Comparison of ENCODE assay signal across 8 cellular contexts in genomic region chr14:92105073-92105844, GRCh38.
DNase-seq lines count a peak whose midpoint lies in the region; ATAC-seq lines count a peak whose summit lies in the region.

No MANE protein-coding gene starts in this region.

- no peak for ATAC-seq in GM21619 (IDR thresholded peaks at IDR 0.05; ENCODE audit: unreplicated experiment)

- H3K9me3 ChIP-seq in adipocyte (ENCODE audit: control insufficient read depth, low read length) (no peaks in the 10 kb centered on the region), iPS-18c (ENCODE audit: control insufficient read depth, insufficient read depth, low read length) (no peaks in the 10 kb centered on the region), stomach smooth muscle (ENCODE audit: control insufficient read depth in 2 of 2, low read length in 2 of 2) (no peaks in the 10 kb centered on the region)

- peak overlapping the region; percentile 91 for H3K27ac Mint-ChIP-seq in T-helper 2 cell treated with Interferon-gamma antibody and Interleukin-4, amounts not matched to agents 5 μg/mL and 100 μg/mL, for 36 hours

- H3K36me3 Mint-ChIP-seq in T-helper 2 cell treated with Interferon-gamma antibody and Interleukin-4, amounts not matched to agents 5 μg/mL and 100 μg/mL, for 36 hours (ENCODE audit: low read depth): no peaks in the 10 kb centered on the region

- peak overlapping the region; percentile 94 for H3K27ac ChIP-seq in stomach smooth muscle (ENCODE audit: low read length)

- no peaks in the 10 kb centered on the region for H3K27me3 Mint-ChIP-seq in T-helper 2 cell treated with Interferon-gamma antibody and Interleukin-4, amounts not matched to agents 5 μg/mL and 100 μg/mL, for 36 hours (ENCODE audit: low read depth)

- H3K4me1 Mint-ChIP-seq in T-helper 2 cell treated with Interferon-gamma antibody and Interleukin-4, amounts not matched to agents 5 μg/mL and 100 μg/mL, for 36 hours (ENCODE audit: low read depth): peaks cover 23% of the 10 kb centered on the region

- H3K4me3 ChIP-seq in adipocyte (ENCODE audit: low read length) (peak overlapping the region; percentile 91), iPS-18c (ENCODE audit: insufficient read depth, low read depth, low read length) (peak overlapping the region; percentile 95), stomach smooth muscle (ENCODE audit: low read length in 2 of 2) (peak overlapping the region; percentile 93 to 96)

- no peaks in the 10 kb centered on the region for H3K36me3 ChIP-seq in adipocyte (ENCODE audit: control insufficient read depth, insufficient read depth, low read length, severe bottlenecking)
- no peaks in the 10 kb centered on the region for H3K36me3 ChIP-seq in stomach smooth muscle (ENCODE audit: control insufficient read depth in 2 of 2, insufficient read depth in 2 of 2, low read length in 2 of 2)

- H3K9me3 Mint-ChIP-seq in T-helper 2 cell treated with Interferon-gamma antibody and Interleukin-4, amounts not matched to agents 5 μg/mL and 100 μg/mL, for 36 hours: no peaks in the 10 kb centered on the region

- no peaks in the 10 kb centered on the region for H3K27me3 ChIP-seq in adipocyte (replicated peaks; ENCODE audit: control insufficient read depth, insufficient read depth, low read length)
- no peaks in the 10 kb centered on the region for H3K27me3 ChIP-seq in stomach smooth muscle (ENCODE audit: control insufficient read depth in 1 of 2, insufficient read depth in 2 of 2, low read length in 2 of 2)

- peak overlapping the region; percentile 93 for H3K4me3 Mint-ChIP-seq in T-helper 2 cell treated with Interferon-gamma antibody and Interleukin-4, amounts not matched to agents 5 μg/mL and 100 μg/mL, for 36 hours

- peak overlapping the region; percentile 95 for H3K9ac ChIP-seq in adipocyte (ENCODE audit: low read length)
- H3K9ac ChIP-seq in stomach smooth muscle (ENCODE audit: low read length in 2 of 2): peak overlapping the region; percentile 96

- peaks cover 11% of the 10 kb centered on the region for H3K4me1 ChIP-seq in adipocyte (ENCODE audit: control insufficient read depth, insufficient read depth, low read length)
- H3K4me1 ChIP-seq in stomach smooth muscle (ENCODE audit: control insufficient read depth, insufficient read depth, low read length): peaks cover 8% of the 10 kb centered on the region

- DNase-seq in T-helper 2 cell treated with Interferon-gamma antibody and Interleukin-4, amounts not matched to agents 5 μg/mL and 100 μg/mL, for 36 hours (ENCODE audit: low spot score): no peak
- DNase-seq in T-helper 2 cell (no peak), adipocyte (ENCODE audit: low read depth) (peak; percentile 77), NCI-H446 treated with DMSO at 0.1 percent for 48 hours (lab: John Stamatoyannopoulos, UW) (no peak)
- no peak for DNase-seq in stimulated activated CD4-positive, alpha-beta T cell treated with anti-CD3 and anti-CD28 coated beads, Interleukin-2, amount 100 ng/mL, for 48 hours
